ENCODE assay signal across 8 cellular contexts in the genomic region with DNA sequence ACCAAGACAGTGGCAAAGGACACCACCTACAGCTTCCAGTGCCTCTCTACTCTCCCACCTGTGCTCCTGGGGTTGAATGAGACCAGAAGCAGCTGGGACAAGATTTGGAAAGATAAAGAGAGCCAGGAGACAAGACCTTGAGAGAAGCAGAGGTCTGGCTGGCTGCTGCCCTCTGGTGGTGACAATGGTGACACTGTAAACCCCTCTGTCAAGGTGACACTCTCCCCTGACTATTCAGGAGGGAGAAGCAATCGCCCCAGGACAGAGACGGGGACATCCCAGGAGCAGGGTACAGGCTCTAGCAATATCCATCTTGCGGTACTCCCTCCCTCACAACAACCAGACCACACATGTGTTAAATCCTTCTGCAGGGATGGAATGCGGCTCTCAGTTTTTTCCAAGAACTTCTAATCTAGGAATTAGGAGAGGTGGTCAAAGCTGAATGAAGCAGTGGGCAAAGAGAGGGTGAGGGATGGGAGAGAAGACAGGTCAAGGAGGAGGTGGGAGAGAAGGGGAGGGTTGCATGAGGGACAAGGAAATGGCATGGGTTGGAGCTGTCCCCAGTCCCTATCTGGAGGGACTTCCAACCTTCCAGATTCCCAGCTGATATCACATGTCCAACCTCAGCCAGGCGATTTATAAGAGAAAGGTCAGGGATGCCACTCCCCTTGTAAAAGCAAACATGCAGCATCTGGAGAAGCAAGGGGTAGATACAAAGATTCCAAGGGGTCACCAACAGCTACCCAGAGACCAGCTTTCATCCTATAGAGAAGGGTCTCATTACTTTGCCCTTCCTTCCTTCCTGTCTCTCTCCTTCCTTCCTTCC. TPM values are rescaled to one million over a fixed set of nuclear protein-coding genes. Genes with fewer than 3 reads are reported as not detected.
DNase-seq lines count a peak whose midpoint lies in the region; ATAC-seq, FAIRE-seq and TF ChIP-seq lines count a peak whose summit lies in the region.

No MANE protein-coding gene starts in this region.

- peak; percentile 75 to 87 for TF ChIP-seq RAD21 in H1 (IDR thresholded peaks at IDR 0.05 in 1 of 2, conservative IDR thresholded peaks at IDR 0.05 in 1 of 2; ENCODE audit: low read depth in 2 of 2, low read length in 2 of 2)

- H2AFZ ChIP-seq in H1 (ENCODE audit: low read length) = no peak overlapping the region

- H3K4me2 ChIP-seq in H1 (ENCODE audit: insufficient read depth in 1 of 2, low read depth in 2 of 2, low read length in 2 of 2) = no peak overlapping the region

- H4K5ac ChIP-seq in H1 (ENCODE audit: insufficient read length, low read depth, low read length) = no peak overlapping the region

- no peaks in the 10 kb centered on the region for H3K79me2 ChIP-seq in H1 (ENCODE audit: control insufficient read depth in 1 of 2, insufficient read depth in 2 of 2, low read length in 2 of 2)

- H3K9me3 ChIP-seq in H1 (ENCODE audit: insufficient read depth in 2 of 2, low read depth in 1 of 2, low read length in 1 of 2) (no peaks in the 10 kb centered on the region), mucosa of descending colon (no peaks in the 10 kb centered on the region)

- no peak for TF ChIP-seq POLR2A in H1 (IDR thresholded peaks at IDR 0.05; ENCODE audit: control extremely low read depth in 1 of 2, low read depth in 2 of 2, low read length in 2 of 2)

- H3K56ac ChIP-seq in H1 (replicated peaks; ENCODE audit: insufficient read length, low read depth, low read length) = no peak overlapping the region

- peaks cover 12% of the 10 kb centered on the region; the same call in 1 of the 2 replicates for H3K4me1 Mint-ChIP-seq in HFFc6 (ENCODE audit: low read depth)

- no peak overlapping the region; the same call in 1 of the 2 replicates for H2BK15ac ChIP-seq in H1 (ENCODE audit: low read length)

- H3K14ac ChIP-seq in H1 (ENCODE audit: insufficient read length) = no peak overlapping the region

- TF ChIP-seq CTCF in HFFc6 (IDR thresholded peaks at IDR 0.05) = peak; percentile 92
- peak; percentile 79 to 94 (median 85) for TF ChIP-seq CTCF in H1 (IDR thresholded peaks at IDR 0.05; ENCODE audit: control extremely low read depth in 1 of 3, insufficient read depth in 1 of 3, low read depth in 1 of 3, low read length in 3 of 3)
- peak; percentile 62 for TF ChIP-seq CTCF in mucosa of descending colon (IDR thresholded peaks at IDR 0.05)

- ATAC-seq in mucosa of descending colon = peak; percentile 64
- no peak for ATAC-seq in HG02798 (IDR thresholded peaks at IDR 0.05; ENCODE audit: poor library complexity, unreplicated experiment)

- no peak overlapping the region for H2BK120ac ChIP-seq in H1 (replicated peaks; ENCODE audit: low read depth, low read length)

- 36% methylated on average over 5 of the region's 5 CpGs; no CpG with 5 or more reads in 1 of the 2 experiments for WGBS in H1 (ENCODE audit: extremely low coverage in 1 of 2, insufficient coverage in 1 of 2, insufficient read length in 1 of 2, insufficient replicate concordance in 2 of 2, low coverage in 1 of 2, low lambda C conversion rate in 2 of 2, missing lambda C conversion rate in 1 of 2), 2 experiments

- no peak overlapping the region for H3K23ac ChIP-seq in H1 (ENCODE audit: insufficient read length)

- peaks cover 41% of the 10 kb centered on the region for H3K27me3 Mint-ChIP-seq in HFFc6 (ENCODE audit: insufficient read depth)

- no peak overlapping the region for H3K4me3 Mint-ChIP-seq in HFFc6

- H3K27ac Mint-ChIP-seq in HFFc6 = no peak overlapping the region

- H3K9ac ChIP-seq in H1 (replicated peaks in 1 of 4; ENCODE audit: extremely low read depth in 1 of 4, low read depth in 3 of 4, low read length in 3 of 4) = no peak overlapping the region

- H3K27me3 ChIP-seq in H1 (replicated peaks in 1 of 4; ENCODE audit: control insufficient read depth in 3 of 4, extremely low read depth in 1 of 4, insufficient read depth in 3 of 4, low read length in 3 of 4) = peaks cover 25 to 73% (median 62%) of the 10 kb centered on the region in 4 experiments

- no peak overlapping the region for H2BK5ac ChIP-seq in H1 (ENCODE audit: low read depth, low read length)

- no peak overlapping the region for H4K8ac ChIP-seq in H1 (ENCODE audit: extremely low read depth, insufficient read depth, low read length)

- H3K18ac ChIP-seq in H1 (ENCODE audit: extremely low read depth, low read length) = no peak overlapping the region

- H3K36me3 ChIP-seq in H1 (ENCODE audit: control insufficient read depth in 2 of 4, insufficient read depth in 4 of 4, low read length in 3 of 4) (no peaks in the 10 kb centered on the region), mucosa of descending colon (ENCODE audit: low read depth) (no peaks in the 10 kb centered on the region)

- no peak overlapping the region for H2AK5ac ChIP-seq in H1 (ENCODE audit: low read depth, low read length)

- no peak for TF ChIP-seq EP300 in H1 (IDR thresholded peaks at IDR 0.05; ENCODE audit: borderline replicate concordance in 1 of 2, low read depth in 2 of 2, low read length in 2 of 2)

- H2BK20ac ChIP-seq in H1 (ENCODE audit: low read length) = no peak overlapping the region

- POLR2A ChIA-PET in H1 (lab: Charles Lee; ENCODE audit: partially characterized antibody) = interaction anchor here (0.6 to 1.7 kb wide), 6 partner anchors 15 to 173 kb away, joined by 3 to 7 read pairs (median 3); a partner anchor contains a TSS

- no peak overlapping the region for H2BK12ac ChIP-seq in H1 (ENCODE audit: low read depth, low read length)

- H3K27ac ChIP-seq in H1 (ENCODE audit: low read depth, low read length) = no peak overlapping the region

- FAIRE-seq in H1 (lab: Jason Lieb, UNC) = peak; percentile 75

- H3K4me3 ChIP-seq in H1 (ENCODE audit: extremely low read depth in 1 of 4, insufficient read depth in 2 of 4, low read depth in 3 of 4, low read length in 4 of 4) (no peak overlapping the region), mucosa of descending colon (no peak overlapping the region)

- no peaks in the 10 kb centered on the region for H3K36me3 Mint-ChIP-seq in HFFc6 (ENCODE audit: low read depth)

- peaks cover 30% of the 10 kb centered on the region for H3K23me2 ChIP-seq in H1 (ENCODE audit: low read depth, low read length)

- no peak overlapping the region for H3K4ac ChIP-seq in H1 (replicated peaks; ENCODE audit: insufficient read length, low read depth, low read length)

- H4K91ac ChIP-seq in H1 (replicated peaks; ENCODE audit: insufficient read length, low read length) = no peak overlapping the region

- intact Hi-C loops in mucosa of descending colon (cut with DNase I, micrococcal nuclease) = loop anchor here in 1 of 2 donors (10.0 kb wide), 1 partner anchor 53 kb away; no protein-coding TSS in a partner anchor

- DNase-seq in CD1c-positive myeloid dendritic cell (ENCODE audit: extremely low spot score) (peak; percentile 76), HFFc6 (peak; percentile 37), NK-92 (lab: John Stamatoyannopoulos, UW; ENCODE audit: unreplicated experiment) (peak; percentile 19), H1 (ENCODE audit: low read depth in 1 of 2, low spot score in 2 of 2) (peak in 1 of 2 experiments; percentile 89), mucosa of descending colon (peak; percentile 75 to 89 (median 84))
- DNase-seq in activated CD8-positive, alpha-beta memory T cell treated with anti-CD3 and anti-CD28 coated beads for 1 hour (ENCODE audit: extremely low read depth in 1 of 2, low read depth in 1 of 2) = peak; percentile 52 to 72
- DNase-seq in stimulated activated CD8-positive, alpha-beta memory T cell treated with anti-CD3 and anti-CD28 coated beads, Interleukin-7, amount 100 ng/mL, for 1 hour (ENCODE audit: low read depth in 2 of 2) = peak; percentile 61 to 66

- peaks cover 0 to 2% of the 10 kb centered on the region in 2 experiments for H4K20me1 ChIP-seq in H1 (replicated peaks in 1 of 2; ENCODE audit: control insufficient read depth in 1 of 2, insufficient read depth in 2 of 2, low read length in 2 of 2)

- CTCF ChIA-PET in H1 (lab: Charles Lee; ENCODE audit: partially characterized antibody) = interaction anchor here (0.6 to 6.5 kb wide), 34 partner anchors 8 to 192 kb away, joined by 3 to 43 read pairs (median 4); a partner anchor contains a TSS

- no peaks in the 10 kb centered on the region for H3K79me1 ChIP-seq in H1 (ENCODE audit: low read depth, low read length)

- H3K4me1 ChIP-seq in H1 (replicated peaks in 1 of 4; ENCODE audit: control insufficient read depth in 3 of 4, insufficient read depth in 4 of 4, low read length in 3 of 4) (peaks cover 0 to 10% (median 6%) of the 10 kb centered on the region in 4 experiments; a peak in 3 of 7 replicates), mucosa of descending colon (ENCODE audit: low read depth) (peaks cover 28% of the 10 kb centered on the region)

- no peaks in the 10 kb centered on the region for H3K9me3 Mint-ChIP-seq in HFFc6

RNA-seq across cellular contexts. Expression of a gene that starts 2.9 kb away (rescaled TPM):
- under 1 TPM in 3 of 6 experiments, not detected in 3; 0.13 to 0.17 (median 0.17) TPM for total RNA-seq in HFFc6 (2021; fragmentation: NEBNext Ultra II Directional; extraction: Animal tissue kit (Norgen Biotek cat#: 25700))
- 0.34 and 0.73 TPM in 2 replicates for total RNA-seq in H1 (2021; fragmentation: NEBNext Ultra II Directional; extraction: Animal tissue kit (Norgen Biotek cat#: 25700))
- polyA plus RNA-seq in H1 (2011; rRNA removed) = 0.45 and 1.2 TPM in 2 replicates
- 0.49 TPM for polyA plus RNA-seq in H1 (2011; cell fraction: cytosol; rRNA removed)
- 1.3 TPM for polyA plus RNA-seq in H1 (2011; cell fraction: nucleus; rRNA removed)
- polyA plus RNA-seq in H1 (2012, experiment 1 of 2) = 0.32 to 0.56 TPM (median 0.43 TPM) in 4 replicates
- 0.88 TPM for polyA plus RNA-seq in H1 (2012, experiment 2 of 2)
- 0.57 TPM for polyA plus RNA-seq in H1 (2013, experiment 1 of 2)
- polyA plus RNA-seq in H1 (2013, experiment 2 of 2) = 0.61 TPM
- polyA minus RNA-seq in H1 (2011; rRNA and poly(A)+ RNA removed) = 0.39 and 0.73 TPM in 2 replicates
- 1.4 TPM for polyA minus RNA-seq in H1 (2011; cell fraction: cytosol; rRNA and poly(A)+ RNA removed)
- 1.8 TPM for polyA minus RNA-seq in H1 (2011; cell fraction: nucleus; rRNA and poly(A)+ RNA removed)
- total RNA-seq in mucosa of descending colon = under 1 TPM in 1 of 3 donors, not detected in 2; 0.25 TPM

RNA-seq across cellular contexts. Expression of a gene that starts 17.1 kb away (rescaled TPM):
- total RNA-seq in HFFc6 (2021; fragmentation: NEBNext Ultra II Directional; extraction: Animal tissue kit (Norgen Biotek cat#: 25700)) = under 1 TPM in 1 of 6 experiments, not detected in 5; 0.11 TPM
- 1.1 and 1.3 TPM in 2 replicates for total RNA-seq in H1 (2021; fragmentation: NEBNext Ultra II Directional; extraction: Animal tissue kit (Norgen Biotek cat#: 25700))
- polyA plus RNA-seq in H1 (2011; rRNA removed) = 2.5 and 3.6 TPM in 2 replicates
- 2.1 TPM for polyA plus RNA-seq in H1 (2011; cell fraction: cytosol; rRNA removed)
- polyA plus RNA-seq in H1 (2011; cell fraction: nucleus; rRNA removed) = 2.9 TPM
- polyA plus RNA-seq in H1 (2012, experiment 1 of 2) = 0.54 to 1.8 TPM (median 1.5 TPM) in 4 replicates
- polyA plus RNA-seq in H1 (2012, experiment 2 of 2) = 1.7 TPM
- 1.4 TPM for polyA plus RNA-seq in H1 (2013, experiment 1 of 2)
- polyA plus RNA-seq in H1 (2013, experiment 2 of 2) = 1.4 TPM
- polyA minus RNA-seq in H1 (2011; rRNA and poly(A)+ RNA removed) = 1.3 and 3.8 TPM in 2 replicates
- 2.5 TPM for polyA minus RNA-seq in H1 (2011; cell fraction: cytosol; rRNA and poly(A)+ RNA removed)
- 4.5 TPM for polyA minus RNA-seq in H1 (2011; cell fraction: nucleus; rRNA and poly(A)+ RNA removed)
- total RNA-seq in mucosa of descending colon = 10 to 100 TPM in 1 of 3 donors, 1 to 10 TPM in 2; 5.9 to 10.6 (median 7.2) TPM

RNA-seq across cellular contexts. Expression of a gene that starts 17.3 kb away (rescaled TPM):
- not detected for total RNA-seq in HFFc6 (2021; fragmentation: NEBNext Ultra II Directional; extraction: Animal tissue kit (Norgen Biotek cat#: 25700))
- 0.73 and 1.4 TPM in 2 replicates for total RNA-seq in H1 (2021; fragmentation: NEBNext Ultra II Directional; extraction: Animal tissue kit (Norgen Biotek cat#: 25700))
- polyA plus RNA-seq in H1 (2011; rRNA removed) = 1.3 and 1.7 TPM in 2 replicates
- 1.5 TPM for polyA plus RNA-seq in H1 (2011; cell fraction: cytosol; rRNA removed)
- 0.39 TPM for polyA plus RNA-seq in H1 (2011; cell fraction: nucleus; rRNA removed)
- 1.1 to 1.6 TPM (median 1.3 TPM) in 4 replicates for polyA plus RNA-seq in H1 (2012, experiment 1 of 2)
- 1.9 TPM for polyA plus RNA-seq in H1 (2012, experiment 2 of 2)
- 1.0 TPM for polyA plus RNA-seq in H1 (2013, experiment 1 of 2)
- polyA plus RNA-seq in H1 (2013, experiment 2 of 2) = 1.0 TPM
- 1.8 and 2.0 TPM in 2 replicates for polyA minus RNA-seq in H1 (2011; rRNA and poly(A)+ RNA removed)
- not detected for polyA minus RNA-seq in H1 (2011; cell fraction: cytosol; rRNA and poly(A)+ RNA removed)
- polyA minus RNA-seq in H1 (2011; cell fraction: nucleus; rRNA and poly(A)+ RNA removed) = 1.00 TPM
- total RNA-seq in mucosa of descending colon = 1 to 10 TPM in 1 of 3 donors, under 1 TPM in 2; 0.89 to 1.7 (median 0.96) TPM
